ENCODE assay signal across 19 cellular contexts in the genomic region with DNA sequence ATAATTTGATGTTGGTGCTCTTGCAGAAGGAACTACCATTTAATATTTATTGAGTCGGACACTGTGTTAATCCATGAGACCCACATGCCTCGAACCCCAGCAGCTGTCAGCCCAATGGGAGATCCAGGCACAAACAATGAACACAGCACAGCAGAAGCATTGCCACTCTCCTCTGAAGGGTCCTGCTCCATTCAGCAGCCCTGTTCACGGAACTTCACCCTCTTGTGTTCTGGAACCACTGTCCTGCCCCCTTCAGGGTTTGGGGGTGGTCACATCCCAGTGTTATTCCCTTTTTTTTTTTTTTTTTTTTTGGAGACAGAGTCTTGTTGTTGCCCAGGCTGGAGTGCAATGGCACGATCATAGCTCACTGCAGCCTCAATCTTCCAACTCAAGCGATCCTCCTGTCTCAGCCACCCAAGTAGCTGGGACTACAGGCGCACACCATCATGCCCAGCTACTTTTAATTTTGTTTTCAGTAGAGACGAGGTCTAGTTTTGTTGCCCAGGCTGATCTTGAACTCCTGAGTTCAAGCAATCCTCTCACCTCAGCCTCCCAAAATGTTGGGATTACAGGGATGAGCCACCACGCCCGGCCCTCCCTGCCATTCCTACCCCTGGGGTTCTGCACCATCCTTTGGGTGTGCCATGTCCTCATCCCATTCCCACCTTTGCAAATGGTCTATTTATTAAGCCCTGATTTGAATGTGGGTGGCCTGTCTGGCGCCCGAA.
"Had no signal": no experiment of that assay in that cellular context is flagged by ENCODE, and none has a peak within 500 bp of the region (broad histone marks: within the 10 kb centered on the region; RNA-seq: fewer than 3 reads in every experiment).

No MANE protein-coding gene starts in this region.

- H3K4me3 ChIP-seq: hepatocyte, left ventricle myocardium inferior, spleen, thoracic aorta, upper lobe of right lung had no signal

- H3K4me2 ChIP-seq: hepatocyte had no signal

- H3K27ac ChIP-seq: hepatocyte, left ventricle myocardium inferior, spleen, thoracic aorta, upper lobe of right lung had no signal

- H3K4me1 ChIP-seq: left ventricle myocardium inferior, spleen had no signal

- DNase-seq: activated CD4-positive, alpha-beta memory T cell treated with anti-CD3 and anti-CD28 coated beads, Interleukin-2, amount 10 ng/mL, durations not matched to agents 7 days and 5 days; activated CD4-positive, alpha-beta T cell treated with anti-CD3 and anti-CD28 coated beads for 48 hours; activated naive CD4-positive, alpha-beta T cell treated with anti-CD3 and anti-CD28 coated beads, Interleukin-2, amount 10 ng/mL, durations not matched to agents 7 days and 5 days; activated T-cell treated with anti-CD3 and anti-CD28 coated beads, Interleukin-2, amount 50 U/mL, for 72 hours; amygdala; effector memory CD4-positive, alpha-beta T cell; glutamatergic neuron; left ventricle myocardium inferior; midbrain; retina; spleen; stimulated activated CD4-positive, alpha-beta T cell treated with anti-CD3 and anti-CD28 coated beads, Interleukin-4, amount 100 ng/mL, for 1 hour; stimulated activated naive CD4-positive, alpha-beta T cell; T1000; upper lobe of right lung had no signal

- H3K9me3 Mint-ChIP-seq: activated CD4-positive, alpha-beta memory T cell treated with anti-CD3 and anti-CD28 coated beads, Interleukin-2, amount 10 ng/mL, durations not matched to agents 7 days and 5 days; activated naive CD4-positive, alpha-beta T cell treated with anti-CD3 and anti-CD28 coated beads, Interleukin-2, amount 10 ng/mL, durations not matched to agents 7 days and 5 days; activated T-cell treated with anti-CD3 and anti-CD28 coated beads, Interleukin-2, amount 50 U/mL, for 72 hours had no signal

- H3K36me3 ChIP-seq: upper lobe of right lung had no signal

- H3K36me3 Mint-ChIP-seq: activated naive CD4-positive, alpha-beta T cell treated with anti-CD3 and anti-CD28 coated beads, Interleukin-2, amount 10 ng/mL, durations not matched to agents 7 days and 5 days had no signal

- ATAC-seq: activated T-cell treated with anti-CD3 and anti-CD28 coated beads, Interleukin-2, amount 50 U/mL, for 72 hours had no signal

- H3K27me3 Mint-ChIP-seq: activated CD4-positive, alpha-beta memory T cell treated with anti-CD3 and anti-CD28 coated beads, Interleukin-2, amount 10 ng/mL, durations not matched to agents 7 days and 5 days; activated naive CD4-positive, alpha-beta T cell treated with anti-CD3 and anti-CD28 coated beads, Interleukin-2, amount 10 ng/mL, durations not matched to agents 7 days and 5 days had no signal

- H2AFZ ChIP-seq: hepatocyte had no signal

- H3K27ac Mint-ChIP-seq: activated CD4-positive, alpha-beta memory T cell treated with anti-CD3 and anti-CD28 coated beads, Interleukin-2, amount 10 ng/mL, durations not matched to agents 7 days and 5 days; activated naive CD4-positive, alpha-beta T cell treated with anti-CD3 and anti-CD28 coated beads, Interleukin-2, amount 10 ng/mL, durations not matched to agents 7 days and 5 days; activated T-cell treated with anti-CD3 and anti-CD28 coated beads, Interleukin-2, amount 50 U/mL, for 72 hours had no signal

- H3K27me3 ChIP-seq: hepatocyte, spleen, upper lobe of right lung had no signal

- H3K9me3 ChIP-seq: left ventricle myocardium inferior, spleen, thoracic aorta, upper lobe of right lung had no signal

- FAIRE-seq: bronchial epithelial cell, frontal cortex had no signal

- H3K79me2 ChIP-seq: hepatocyte had no signal

- H3K4me3 Mint-ChIP-seq: activated CD4-positive, alpha-beta memory T cell treated with anti-CD3 and anti-CD28 coated beads, Interleukin-2, amount 10 ng/mL, durations not matched to agents 7 days and 5 days; activated naive CD4-positive, alpha-beta T cell treated with anti-CD3 and anti-CD28 coated beads, Interleukin-2, amount 10 ng/mL, durations not matched to agents 7 days and 5 days; activated T-cell treated with anti-CD3 and anti-CD28 coated beads, Interleukin-2, amount 50 U/mL, for 72 hours had no signal
